Comparison of ENCODE assay signal across 22 cellular contexts in the genomic region with DNA sequence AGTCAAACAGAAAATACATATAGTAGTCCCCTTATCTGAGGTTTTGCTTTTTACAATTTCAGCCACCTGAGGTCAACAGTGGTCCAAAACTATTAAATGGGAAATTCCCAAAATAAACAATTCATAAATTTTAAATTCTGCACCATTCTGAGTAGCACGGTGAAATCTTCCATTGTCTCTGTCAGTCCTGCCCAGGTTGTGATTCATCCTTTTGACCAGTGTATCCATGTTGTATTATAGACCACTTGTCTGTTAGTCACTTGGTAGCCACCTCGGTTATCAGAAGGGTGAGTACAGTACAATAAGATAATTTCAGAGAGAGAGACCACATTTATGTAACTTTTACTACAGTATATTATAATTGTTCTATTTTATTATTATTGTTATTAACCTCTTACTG. TPM values are rescaled to one million over a fixed set of nuclear protein-coding genes. Genes with fewer than 3 reads are reported as not detected.
"Had no signal": no experiment of that assay in that cellular context is flagged by ENCODE, and none has a peak within 500 bp of the region (broad histone marks: within the 10 kb centered on the region; RNA-seq: fewer than 3 reads in every experiment).

No MANE protein-coding gene starts in this region.

- H3K36me3 ChIP-seq: right atrium auricular region, transverse colon, vagina had no signal

- H3K27me3 ChIP-seq: right atrium auricular region, vagina had no signal

- H3K4me3 ChIP-seq: dorsolateral prefrontal cortex, right atrium auricular region, skin epidermis, transverse colon, vagina had no signal

- H3K27ac ChIP-seq: dorsolateral prefrontal cortex, right atrium auricular region, skin epidermis, transverse colon, vagina, VCaP had no signal

- ATAC-seq: activated CD8-positive, alpha-beta T cell treated with anti-CD3 and anti-CD28 coated beads for 36 hours; activated T-cell treated with anti-CD3 and anti-CD28 coated beads, Interleukin-2, amount 50 U/mL, for 4 hours; esophagus mucosa had no signal

- H3K4me1 ChIP-seq: right atrium auricular region, transverse colon, vagina had no signal

- H3K9me3 ChIP-seq: right atrium auricular region, transverse colon, vagina had no signal

- DNase-seq: activated CD8-positive, alpha-beta T cell treated with anti-CD3 and anti-CD28 coated beads for 36 hours; activated effector memory CD4-positive, alpha-beta T cell treated with anti-CD3 and anti-CD28 coated beads, Interleukin-2, amount 50 U/mL, for 16 hours; activated T-cell treated with anti-CD3 and anti-CD28 coated beads, Interleukin-2, amount 50 U/mL, for 4 hours; amniotic stem cell; dorsolateral prefrontal cortex; endodermal cell; glutamatergic neuron; hypothalamus; nucleus accumbens; posterior cingulate gyrus; stimulated activated CD4-positive, alpha-beta T cell treated with anti-CD3 and anti-CD28 coated beads, Interleukin-4, amount 100 ng/mL, for 4 hours; stimulated activated CD8-positive, alpha-beta memory T cell treated with anti-CD3 and anti-CD28 coated beads, Interleukin-4, amount 100 ng/mL, for 48 hours; stimulated activated naive CD4-positive, alpha-beta T cell treated with Interleukin-2 at 50 U/mL for 16 hours; substantia nigra; T-helper 1 cell; T1000; transverse colon had no signal

RNA-seq across cellular contexts. Expression of a gene that starts 2.8 kb away (rescaled TPM):
- total RNA-seq: esophagus mucosa, vagina had no signal

RNA-seq across cellular contexts. Expression of a gene that starts 52.2 kb away (rescaled TPM):
- total RNA-seq: activated CD8-positive, alpha-beta T cell treated with anti-CD3 and anti-CD28 coated beads for 36 hours had no signal
